Comparison of ENCODE assay signal across 14 cellular contexts in genomic region chr17:10210151-10210574, GRCh38. TPM values are rescaled to one million over a fixed set of nuclear protein-coding genes. Genes with fewer than 3 reads are reported as not detected.
DNase-seq lines count a peak whose midpoint lies in the region; ATAC-seq and TF ChIP-seq lines count a peak whose summit lies in the region.
"Had no signal": no experiment of that assay in that cellular context is flagged by ENCODE, and none has a peak within 500 bp of the region (broad histone marks: within the 10 kb centered on the region; RNA-seq: fewer than 3 reads in every experiment).

No MANE protein-coding gene starts in this region.

- H3K4me3 Mint-ChIP-seq in dendritic cell treated with granulocyte-macrophage colony-stimulating factor and Interleukin-4, amounts not matched to agents 40 ng/mL and 50 ng/mL, for 4 days, result no peak overlapping the region
- no peak overlapping the region for H3K4me3 Mint-ChIP-seq in CD4-positive, alpha-beta T cell
- H3K4me3 Mint-ChIP-seq: activated CD4-positive, alpha-beta T cell treated with anti-CD3 and anti-CD28 coated beads for 36 hours had no signal

- TF ChIP-seq EP300 in tibial nerve (IDR thresholded peaks at IDR 0.05), result no peak

- no peak overlapping the region for H3K4me3 ChIP-seq in tibial nerve
- H3K4me3 ChIP-seq: SK-N-MC had no signal

- intact Hi-C loops in dendritic cell treated with granulocyte-macrophage colony-stimulating factor and Interleukin-4, amounts not matched to agents 40 ng/mL and 50 ng/mL, for 4 days (cut with micrococcal nuclease), result no loop called here
- intact Hi-C loops in CD4-positive, alpha-beta T cell (cut with DNase I, micrococcal nuclease), result no loop called here

- POLR2A ChIA-PET in CD4-positive, alpha-beta T cell (lab: Charles Lee), result no interaction called here

- peak; percentile 59 to 68 for DNase-seq in NCI-H526 (lab: John Stamatoyannopoulos, UW)
- DNase-seq in left kidney (ENCODE audit: low read depth, low spot score), result peak; percentile 63
- no peak for DNase-seq in tibial nerve (ENCODE audit: low spot score in 2 of 2)
- DNase-seq in CD4-positive, alpha-beta T cell, result no peak
- no peak for DNase-seq in DMS79 treated with DMSO at 0.1 percent for 48 hours (lab: John Stamatoyannopoulos, UW)
- no peak for DNase-seq in GM13977 (ENCODE audit: low spot score)
- DNase-seq: activated CD4-positive, alpha-beta T cell treated with anti-CD3 and anti-CD28 coated beads for 36 hours; activated effector memory CD4-positive, alpha-beta T cell treated with anti-CD3 and anti-CD28 coated beads, Interleukin-2, amount 50 U/mL, for 16 hours; DMS 273 treated with DMSO at 0.1 percent for 48 hours; glutamatergic neuron; NCI-H524; stimulated activated CD4-positive, alpha-beta T cell treated with anti-CD3 and anti-CD28 coated beads, Interleukin-15, amount 100 ng/mL, for 24 hours had no signal

- peak overlapping the region in 3 of 4 donors; percentile 27 to 69 (median 54) for H3K27ac ChIP-seq in tibial nerve
- no peak overlapping the region for H3K27ac ChIP-seq in CD4-positive, alpha-beta T cell (ENCODE audit: low read depth, low read length)
- H3K27ac ChIP-seq: SK-N-MC had no signal

- peaks cover 9% of the 10 kb centered on the region for H3K9me3 Mint-ChIP-seq in dendritic cell treated with granulocyte-macrophage colony-stimulating factor and Interleukin-4, amounts not matched to agents 40 ng/mL and 50 ng/mL, for 4 days
- no peaks in the 10 kb centered on the region for H3K9me3 Mint-ChIP-seq in CD4-positive, alpha-beta T cell

- peaks cover 18% of the 10 kb centered on the region for H3K4me1 Mint-ChIP-seq in dendritic cell treated with granulocyte-macrophage colony-stimulating factor and Interleukin-4, amounts not matched to agents 40 ng/mL and 50 ng/mL, for 4 days (ENCODE audit: low read depth)
- no peaks in the 10 kb centered on the region for H3K4me1 Mint-ChIP-seq in CD4-positive, alpha-beta T cell (ENCODE audit: low read depth)

- peaks cover 0 to 10% (median 0%) of the 10 kb centered on the region in 4 donors for H3K9me3 ChIP-seq in tibial nerve
- peaks cover 10% of the 10 kb centered on the region for H3K9me3 ChIP-seq in CD4-positive, alpha-beta T cell (ENCODE audit: control insufficient read depth, low read length)

- in situ Hi-C loops in GM13977 (cut with MboI; ENCODE audit: low pct_unique_long_range_greater_than_20kb, low sequenced_read_pairs, unreplicated experiment), result no loop called here

- H3K27me3 Mint-ChIP-seq in dendritic cell treated with granulocyte-macrophage colony-stimulating factor and Interleukin-4, amounts not matched to agents 40 ng/mL and 50 ng/mL, for 4 days, result no peaks in the 10 kb centered on the region
- H3K27me3 Mint-ChIP-seq in CD4-positive, alpha-beta T cell, result no peaks in the 10 kb centered on the region
- H3K27me3 Mint-ChIP-seq: activated CD4-positive, alpha-beta T cell treated with anti-CD3 and anti-CD28 coated beads for 36 hours had no signal

- TF ChIP-seq CTCF in tibial nerve (IDR thresholded peaks at IDR 0.05) (no peak), GM13977 (IDR thresholded peaks at IDR 0.05; ENCODE audit: extremely low read depth, insufficient read depth, missing control alignments) (no peak)
- no peak for TF ChIP-seq CTCF in CD4-positive, alpha-beta T cell (IDR thresholded peaks at IDR 0.05)

- no peaks in the 10 kb centered on the region for H3K36me3 ChIP-seq in tibial nerve

- no peaks in the 10 kb centered on the region for H3K27me3 ChIP-seq in tibial nerve
- no peaks in the 10 kb centered on the region for H3K27me3 ChIP-seq in CD4-positive, alpha-beta T cell (ENCODE audit: control insufficient read depth, insufficient read depth, low read length)

- no peaks in the 10 kb centered on the region for H3K36me3 Mint-ChIP-seq in dendritic cell treated with granulocyte-macrophage colony-stimulating factor and Interleukin-4, amounts not matched to agents 40 ng/mL and 50 ng/mL, for 4 days (ENCODE audit: low read depth)
- H3K36me3 Mint-ChIP-seq in CD4-positive, alpha-beta T cell (ENCODE audit: low read depth), result no peaks in the 10 kb centered on the region

- WGBS in tibial nerve, 2 donors, result 24 to 38% methylated on average over 6 of the region's 6 CpGs

- TF ChIP-seq POLR2A in tibial nerve (IDR thresholded peaks at IDR 0.05), result no peak

- CTCF ChIA-PET in CD4-positive, alpha-beta T cell (lab: Charles Lee), result no interaction called here

- ATAC-seq in CD4-positive, alpha-beta T cell (ENCODE audit: poor library complexity), result no peak
- ATAC-seq: activated CD4-positive, alpha-beta T cell treated with anti-CD3 and anti-CD28 coated beads for 36 hours had no signal

- peaks cover 0 to 33% (median 4%) of the 10 kb centered on the region in 4 donors for H3K4me1 ChIP-seq in tibial nerve

- H3K27ac Mint-ChIP-seq in dendritic cell treated with granulocyte-macrophage colony-stimulating factor and Interleukin-4, amounts not matched to agents 40 ng/mL and 50 ng/mL, for 4 days, result peak overlapping the region; percentile 17
- no peak overlapping the region for H3K27ac Mint-ChIP-seq in CD4-positive, alpha-beta T cell
- H3K27ac Mint-ChIP-seq: activated CD4-positive, alpha-beta T cell treated with anti-CD3 and anti-CD28 coated beads for 36 hours had no signal

RNA-seq across cellular contexts. Expression of gene GAS7, which starts 11.8 kb away (rescaled TPM):
- total RNA-seq in tibial nerve, result 100 to 1,000 TPM; 242 to 309 (median 264) TPM
- 1 to 10 TPM; 1.8 to 3.4 TPM for total RNA-seq in CD4-positive, alpha-beta T cell

Comparison
In these comparisons a context has a peak if more than half of its experiments do, and no peak if none do; other contexts are left out.
1. DNase-seq: peak in NCI-H526 (2 of 2) and left kidney (single experiment); none in tibial nerve (0 of 2), CD4-positive, alpha-beta T cell (0 of 10), DMS79 treated with DMSO at 0.1 percent for 48 hours (single experiment) and GM13977 (single experiment).
2. RNA of gene GAS7, which starts 11.8 kb away (total RNA-seq): 242 to 309 TPM in tibial nerve; 1.8 to 3.4 TPM in CD4-positive, alpha-beta T cell; every median in the first group is over 10 times any median in the second.